Comparison of ENCODE assay signal across 10 cellular contexts in genomic region chr6:27720607-27721580, GRCh38.
A peak's percentile ranks its signal among the peaks of the same experiment; 100 is the strongest.
DNase-seq lines count a peak whose midpoint lies in the region; ATAC-seq and TF ChIP-seq lines count a peak whose summit lies in the region.
"Had no signal": no experiment of that assay in that cellular context is flagged by ENCODE, and none has a peak within 500 bp of the region (broad histone marks: within the 10 kb centered on the region; RNA-seq: fewer than 3 reads in every experiment).

No MANE protein-coding gene starts in this region.

- H3K27me3 Mint-ChIP-seq in activated CD4-positive, alpha-beta memory T cell treated with anti-CD3 and anti-CD28 coated beads for 36 hours = peaks cover 31% of the 10 kb centered on the region
- peaks cover 37 to 48% of the 10 kb centered on the region in 2 donors for H3K27me3 Mint-ChIP-seq in effector memory CD8-positive, alpha-beta T cell
- peaks cover 11% of the 10 kb centered on the region for H3K27me3 Mint-ChIP-seq in activated T-helper 1 cell treated with anti-CD3 and anti-CD28 coated beads, Interleukin-12 subunit alpha, Interleukin-12 subunit beta, Interleukin-2, Interleukin-4 antibody, amounts not matched to agents 30 ng/mL and 10 ng/mL and 1 ng/mL, durations not matched to agents 14 hours and 24 hours and 36 hours (ENCODE audit: insufficient read depth)
- peaks cover 35% of the 10 kb centered on the region for H3K27me3 Mint-ChIP-seq in activated CD4-positive, alpha-beta T cell treated with anti-CD3 and anti-CD28 coated beads, Interleukin-2, amount 10 ng/mL, durations not matched to agents 7 days and 5 days

- CTCF ChIA-PET in activated CD4-positive, alpha-beta memory T cell treated with anti-CD3 and anti-CD28 coated beads for 36 hours (lab: Charles Lee) = no interaction called here
- CTCF ChIA-PET in activated CD4-positive, alpha-beta T cell treated with anti-CD3 and anti-CD28 coated beads, Interleukin-2, amount 10 ng/mL, durations not matched to agents 7 days and 5 days (lab: Charles Lee) = interaction anchor here (1.0 to 1.3 kb wide), 2 partner anchors 13 to 52 kb away, joined by 3 read pairs; no protein-coding TSS in a partner anchor

- WGBS in hepatocyte (ENCODE audit: low lambda C conversion rate, missing lambda C conversion rate) = 27% methylated on average over 19 of the region's 19 CpGs

- H3K9me2 ChIP-seq in hepatocyte (replicated peaks; ENCODE audit: insufficient read depth) = no peaks in the 10 kb centered on the region

- POLR2A ChIA-PET in activated CD4-positive, alpha-beta memory T cell treated with anti-CD3 and anti-CD28 coated beads for 36 hours (lab: Charles Lee) = no interaction called here
- POLR2A ChIA-PET in activated CD4-positive, alpha-beta T cell treated with anti-CD3 and anti-CD28 coated beads, Interleukin-2, amount 10 ng/mL, durations not matched to agents 7 days and 5 days (lab: Charles Lee) = no interaction called here

- no peak for ATAC-seq in GM21447 (IDR thresholded peaks at IDR 0.05; ENCODE audit: unreplicated experiment)
- ATAC-seq in effector memory CD8-positive, alpha-beta T cell (replicated peaks) = no peak
- ATAC-seq: natural killer cell treated with Interleukin-12 subunit alpha and Interleukin-12 subunit beta and Interleukin-15 and Interleukin-18, amount 100 ng/mL, for 72 hours had no signal

- H3K36me3 Mint-ChIP-seq in activated CD4-positive, alpha-beta memory T cell treated with anti-CD3 and anti-CD28 coated beads for 36 hours = no peaks in the 10 kb centered on the region
- no peaks in the 10 kb centered on the region for H3K36me3 Mint-ChIP-seq in effector memory CD8-positive, alpha-beta T cell (ENCODE audit: insufficient read depth)
- H3K36me3 Mint-ChIP-seq in activated T-helper 1 cell treated with anti-CD3 and anti-CD28 coated beads, Interleukin-12 subunit alpha, Interleukin-12 subunit beta, Interleukin-2, Interleukin-4 antibody, amounts not matched to agents 30 ng/mL and 10 ng/mL and 1 ng/mL, durations not matched to agents 14 hours and 24 hours and 36 hours (ENCODE audit: low read depth) = peaks cover 2% of the 10 kb centered on the region
- H3K36me3 Mint-ChIP-seq in activated CD4-positive, alpha-beta T cell treated with anti-CD3 and anti-CD28 coated beads, Interleukin-2, amount 10 ng/mL, durations not matched to agents 7 days and 5 days (ENCODE audit: low read depth) = no peaks in the 10 kb centered on the region
- H3K36me3 Mint-ChIP-seq: natural killer cell treated with Interleukin-12 subunit alpha and Interleukin-12 subunit beta and Interleukin-15 and Interleukin-18, amount 100 ng/mL, for 72 hours had no signal

- H3K27ac Mint-ChIP-seq in activated CD4-positive, alpha-beta memory T cell treated with anti-CD3 and anti-CD28 coated beads for 36 hours = no peak overlapping the region
- H3K27ac Mint-ChIP-seq in effector memory CD8-positive, alpha-beta T cell = no peak overlapping the region
- H3K27ac Mint-ChIP-seq in activated T-helper 1 cell treated with anti-CD3 and anti-CD28 coated beads, Interleukin-12 subunit alpha, Interleukin-12 subunit beta, Interleukin-2, Interleukin-4 antibody, amounts not matched to agents 30 ng/mL and 10 ng/mL and 1 ng/mL, durations not matched to agents 14 hours and 24 hours and 36 hours = no peak overlapping the region
- H3K27ac Mint-ChIP-seq in activated CD4-positive, alpha-beta T cell treated with anti-CD3 and anti-CD28 coated beads, Interleukin-2, amount 10 ng/mL, durations not matched to agents 7 days and 5 days = no peak overlapping the region
- H3K27ac Mint-ChIP-seq: natural killer cell treated with Interleukin-12 subunit alpha and Interleukin-12 subunit beta and Interleukin-15 and Interleukin-18, amount 100 ng/mL, for 72 hours had no signal

- H3K4me1 Mint-ChIP-seq in activated CD4-positive, alpha-beta memory T cell treated with anti-CD3 and anti-CD28 coated beads for 36 hours (ENCODE audit: low read depth) = peaks cover 17% of the 10 kb centered on the region
- no peaks in the 10 kb centered on the region for H3K4me1 Mint-ChIP-seq in effector memory CD8-positive, alpha-beta T cell (ENCODE audit: low read depth in 2 of 2)
- H3K4me1 Mint-ChIP-seq in activated T-helper 1 cell treated with anti-CD3 and anti-CD28 coated beads, Interleukin-12 subunit alpha, Interleukin-12 subunit beta, Interleukin-2, Interleukin-4 antibody, amounts not matched to agents 30 ng/mL and 10 ng/mL and 1 ng/mL, durations not matched to agents 14 hours and 24 hours and 36 hours (ENCODE audit: low read depth) = peaks cover 29% of the 10 kb centered on the region
- peaks cover 24% of the 10 kb centered on the region for H3K4me1 Mint-ChIP-seq in activated CD4-positive, alpha-beta T cell treated with anti-CD3 and anti-CD28 coated beads, Interleukin-2, amount 10 ng/mL, durations not matched to agents 7 days and 5 days
- H3K4me1 Mint-ChIP-seq: central memory CD8-positive, alpha-beta T cell had no signal

- H3K9me3 ChIP-seq in hepatocyte (ENCODE audit: low read depth) = no peaks in the 10 kb centered on the region

- H3K4me2 ChIP-seq in hepatocyte = peak overlapping the region; percentile 46

- H2AFZ ChIP-seq in hepatocyte = peak overlapping the region; percentile 22

- no peak for TF ChIP-seq CTCF in GM20000 (IDR thresholded peaks at IDR 0.05; ENCODE audit: extremely low read depth, missing control alignments)
- TF ChIP-seq CTCF in hepatocyte (IDR thresholded peaks at IDR 0.05; ENCODE audit: poor library complexity) = no peak

- H3K27ac ChIP-seq in hepatocyte = no peak overlapping the region

- peak; percentile 15 for DNase-seq in Ammon's horn (ENCODE audit: low spot score)
- peak; percentile 40 for DNase-seq in GM20000 (ENCODE audit: low spot score)
- peak; percentile 33 for DNase-seq in activated CD4-positive, alpha-beta memory T cell treated with anti-CD3 and anti-CD28 coated beads for 36 hours
- peak; percentile 18 for DNase-seq in hepatocyte (ENCODE audit: low spot score)
- no peak for DNase-seq in effector memory CD8-positive, alpha-beta T cell
- no peak for DNase-seq in activated T-helper 1 cell treated with anti-CD3 and anti-CD28 coated beads, Interleukin-12 subunit alpha, Interleukin-12 subunit beta, Interleukin-2, Interleukin-4 antibody, amounts not matched to agents 30 ng/mL and 10 ng/mL and 1 ng/mL, durations not matched to agents 14 hours and 24 hours and 36 hours (ENCODE audit: low spot score)
- no peak for DNase-seq in activated CD4-positive, alpha-beta T cell treated with anti-CD3 and anti-CD28 coated beads, Interleukin-2, amount 10 ng/mL, durations not matched to agents 7 days and 5 days

- H3K36me3 ChIP-seq in hepatocyte (replicated peaks; ENCODE audit: insufficient read depth, low read depth) = no peaks in the 10 kb centered on the region

- H3K4me1 ChIP-seq in hepatocyte (ENCODE audit: insufficient read depth) = no peaks in the 10 kb centered on the region

- H3K4me3 ChIP-seq in hepatocyte = peak overlapping the region; percentile 3

- intact Hi-C loops in activated CD4-positive, alpha-beta memory T cell treated with anti-CD3 and anti-CD28 coated beads for 36 hours (cut with micrococcal nuclease) = loop anchor here (2.0 kb wide), 1 partner anchor 32 kb away; no protein-coding TSS in a partner anchor
- intact Hi-C loops in activated T-helper 1 cell treated with anti-CD3 and anti-CD28 coated beads, Interleukin-12 subunit alpha, Interleukin-12 subunit beta, Interleukin-2, Interleukin-4 antibody, amounts not matched to agents 30 ng/mL and 10 ng/mL and 1 ng/mL, durations not matched to agents 14 hours and 24 hours and 36 hours (cut with micrococcal nuclease) = loop anchor here (2.0 kb wide), 1 partner anchor 28 kb away; no protein-coding TSS in a partner anchor

- no peaks in the 10 kb centered on the region for H4K20me1 ChIP-seq in hepatocyte (ENCODE audit: insufficient read depth, poor library complexity, severe bottlenecking)

- H3K79me2 ChIP-seq in hepatocyte = no peaks in the 10 kb centered on the region

- H3K9me3 Mint-ChIP-seq in activated CD4-positive, alpha-beta memory T cell treated with anti-CD3 and anti-CD28 coated beads for 36 hours = no peaks in the 10 kb centered on the region
- no peaks in the 10 kb centered on the region for H3K9me3 Mint-ChIP-seq in effector memory CD8-positive, alpha-beta T cell
- no peaks in the 10 kb centered on the region for H3K9me3 Mint-ChIP-seq in activated T-helper 1 cell treated with anti-CD3 and anti-CD28 coated beads, Interleukin-12 subunit alpha, Interleukin-12 subunit beta, Interleukin-2, Interleukin-4 antibody, amounts not matched to agents 30 ng/mL and 10 ng/mL and 1 ng/mL, durations not matched to agents 14 hours and 24 hours and 36 hours
- no peaks in the 10 kb centered on the region for H3K9me3 Mint-ChIP-seq in activated CD4-positive, alpha-beta T cell treated with anti-CD3 and anti-CD28 coated beads, Interleukin-2, amount 10 ng/mL, durations not matched to agents 7 days and 5 days
- H3K9me3 Mint-ChIP-seq: central memory CD8-positive, alpha-beta T cell; natural killer cell treated with Interleukin-12 subunit alpha and Interleukin-12 subunit beta and Interleukin-15 and Interleukin-18, amount 100 ng/mL, for 72 hours had no signal

- no peak overlapping the region for H3K4me3 Mint-ChIP-seq in activated CD4-positive, alpha-beta memory T cell treated with anti-CD3 and anti-CD28 coated beads for 36 hours
- no peak overlapping the region for H3K4me3 Mint-ChIP-seq in effector memory CD8-positive, alpha-beta T cell
- no peak overlapping the region for H3K4me3 Mint-ChIP-seq in activated T-helper 1 cell treated with anti-CD3 and anti-CD28 coated beads, Interleukin-12 subunit alpha, Interleukin-12 subunit beta, Interleukin-2, Interleukin-4 antibody, amounts not matched to agents 30 ng/mL and 10 ng/mL and 1 ng/mL, durations not matched to agents 14 hours and 24 hours and 36 hours
- H3K4me3 Mint-ChIP-seq in activated CD4-positive, alpha-beta T cell treated with anti-CD3 and anti-CD28 coated beads, Interleukin-2, amount 10 ng/mL, durations not matched to agents 7 days and 5 days = no peak overlapping the region
- H3K4me3 Mint-ChIP-seq: central memory CD8-positive, alpha-beta T cell; natural killer cell treated with Interleukin-12 subunit alpha and Interleukin-12 subunit beta and Interleukin-15 and Interleukin-18, amount 100 ng/mL, for 72 hours had no signal

- peaks cover 6% of the 10 kb centered on the region for H3K27me3 ChIP-seq in hepatocyte

Comparison
In these comparisons a context has a peak if more than half of its experiments do, and no peak if none do; other contexts are left out.
1. DNase-seq: peak in Ammon's horn (single experiment), GM20000 (single experiment), activated CD4-positive, alpha-beta memory T cell treated with anti-CD3 and anti-CD28 coated beads for 36 hours (single experiment) and hepatocyte (single experiment); none in effector memory CD8-positive, alpha-beta T cell (0 of 3), activated T-helper 1 cell treated with anti-CD3 and anti-CD28 coated beads, Interleukin-12 subunit alpha, Interleukin-12 subunit beta, Interleukin-2, Interleukin-4 antibody, amounts not matched to agents 30 ng/mL and 10 ng/mL and 1 ng/mL, durations not matched to agents 14 hours and 24 hours and 36 hours (single experiment) and activated CD4-positive, alpha-beta T cell treated with anti-CD3 and anti-CD28 coated beads, Interleukin-2, amount 10 ng/mL, durations not matched to agents 7 days and 5 days (single experiment).